7 cellular contexts compared by ENCODE assay signal in genomic region chr11:48879256-48879655, GRCh38.
"Had no signal": no experiment of that assay in that cellular context is flagged by ENCODE, and none has a peak within 500 bp of the region (broad histone marks: within the 10 kb centered on the region; RNA-seq: fewer than 3 reads in every experiment).

No MANE protein-coding gene starts in this region.

- DNase-seq: GM23248, GOT3, H7, HCEC 1CT, HFFc6 had no signal

- H3K4me3 ChIP-seq: GM23248 had no signal

- H3K27ac ChIP-seq: GM23248 had no signal

- ATAC-seq: HCT116 had no signal

- H3K4me1 Mint-ChIP-seq: H9 had no signal

- H3K27ac Mint-ChIP-seq: H9, HFFc6 had no signal

- H3K4me3 Mint-ChIP-seq: H9, HFFc6 had no signal

- H2AFZ ChIP-seq: GM23248 had no signal
